Comparison of ENCODE assay signal across 17 cellular contexts in genomic region chr10:91317541-91317940, GRCh38.
DNase-seq lines count a peak whose midpoint lies in the region; ATAC-seq and TF ChIP-seq lines count a peak whose summit lies in the region.
"Had no signal": no experiment of that assay in that cellular context is flagged by ENCODE, and none has a peak within 500 bp of the region (broad histone marks: within the 10 kb centered on the region; RNA-seq: fewer than 3 reads in every experiment).

No MANE protein-coding gene starts in this region.

- H3K36me3 ChIP-seq in left lung = no peaks in the 10 kb centered on the region
- no peaks in the 10 kb centered on the region for H3K36me3 ChIP-seq in SJCRH30
- H3K36me3 ChIP-seq: BLaER1, HAP-1 had no signal

- H3K9me3 ChIP-seq in left lung (no peaks in the 10 kb centered on the region), SJCRH30 (replicated peaks) (no peaks in the 10 kb centered on the region)
- H3K9me3 ChIP-seq: A549, BLaER1, HAP-1 had no signal

- H3K27me3 ChIP-seq in left lung (no peaks in the 10 kb centered on the region), SJCRH30 (no peaks in the 10 kb centered on the region)
- H3K27me3 ChIP-seq: BLaER1 had no signal

- ATAC-seq in left lung = no peak
- ATAC-seq: A549; CD8-positive, alpha-beta T cell; HepG2 had no signal

- no peak overlapping the region for H3K27ac ChIP-seq in left lung
- no peak overlapping the region for H3K27ac ChIP-seq in SJCRH30
- H3K27ac ChIP-seq: 22Rv1, A549, BLaER1, GM23248 had no signal

- TF ChIP-seq CTCF in AG10803 (conservative IDR thresholded peaks at IDR 0.05; ENCODE audit: low read length) (no peak), choroid plexus epithelial cell (conservative IDR thresholded peaks at IDR 0.05; ENCODE audit: low read depth, low read length) (no peak), left lung (IDR thresholded peaks at IDR 0.05) (no peak)

- H3K4me1 ChIP-seq in left lung (no peaks in the 10 kb centered on the region), SJCRH30 (peaks cover 17% of the 10 kb centered on the region)
- H3K4me1 ChIP-seq: A549, BLaER1 had no signal

- peak; percentile 72 for DNase-seq in AG10803 (ENCODE audit: low read depth)
- peak; percentile 44 for DNase-seq in choroid plexus epithelial cell (ENCODE audit: low read depth)
- DNase-seq in fibroblast of peridontal ligament (ENCODE audit: extremely low read depth) = peak; percentile 79
- peak; percentile 67 for DNase-seq in iris pigment epithelial cell (ENCODE audit: low read depth)
- DNase-seq in NCI-H510A treated with DMSO at 0.1 percent for 48 hours (lab: John Stamatoyannopoulos, UW) = no peak
- DNase-seq in left lung = no peak
- no peak for DNase-seq in SJCRH30
- DNase-seq: Calu3; CD8-positive, alpha-beta T cell; DMS79 treated with DMSO at 0.1 percent for 48 hours; GF-D8; GM23248 had no signal

- intact Hi-C loops in left lung (cut with DNase I) = no loop called here

- no peak overlapping the region for H3K4me3 ChIP-seq in AG10803 (ENCODE audit: low read length)
- no peak overlapping the region for H3K4me3 ChIP-seq in choroid plexus epithelial cell (ENCODE audit: low read depth, low read length)
- H3K4me3 ChIP-seq in left lung = no peak overlapping the region
- H3K4me3 ChIP-seq in SJCRH30 = no peak overlapping the region
- H3K4me3 ChIP-seq: A549, BLaER1, GM23248, HAP-1 had no signal

Comparison
In these comparisons a context has a peak if more than half of its experiments do, and no peak if none do; other contexts are left out.
1. DNase-seq: peak in AG10803 (single experiment), choroid plexus epithelial cell (single experiment), fibroblast of peridontal ligament (single experiment) and iris pigment epithelial cell (single experiment); none in NCI-H510A treated with DMSO at 0.1 percent for 48 hours (single experiment), left lung (0 of 2) and SJCRH30 (0 of 2).